In genomic region chr2:109089602-109090300, GRCh38 we compare ENCODE assay signal across 29 cellular contexts. TPM values are rescaled to one million over a fixed set of nuclear protein-coding genes. Genes with fewer than 3 reads are reported as not detected.
A peak's percentile ranks its signal among the peaks of the same experiment; 100 is the strongest.
DNase-seq lines count a peak whose midpoint lies in the region; ATAC-seq and TF ChIP-seq lines count a peak whose summit lies in the region.
"Had no signal": no experiment of that assay in that cellular context is flagged by ENCODE, and none has a peak within 500 bp of the region (broad histone marks: within the 10 kb centered on the region; RNA-seq: fewer than 3 reads in every experiment).

No MANE protein-coding gene starts in this region.

- peak overlapping the region; percentile 26; the same call in 1 of the 2 replicates for H3K4me2 ChIP-seq in BLaER1
- H3K4me2 ChIP-seq: SK-N-SH had no signal

- POLR2A ChIA-PET in naive thymus-derived CD8-positive, alpha-beta T cell (lab: Charles Lee), result interaction anchor here (0.8 kb wide), 1 partner anchor 17 kb away, joined by 4 read pairs; no protein-coding TSS in a partner anchor

- no peak overlapping the region for H3K9ac ChIP-seq in BLaER1
- H3K9ac ChIP-seq: SK-N-SH had no signal

- no peaks in the 10 kb centered on the region for H4K20me1 ChIP-seq in BLaER1

- H3K9me3 ChIP-seq in BLaER1 (peaks cover 34% of the 10 kb centered on the region), SJSA1 (replicated peaks) (no peaks in the 10 kb centered on the region; the same call in 1 of the 2 replicates)
- H3K9me3 ChIP-seq: SK-N-SH, tibial artery had no signal

- H3K36me3 ChIP-seq in BLaER1 (no peaks in the 10 kb centered on the region), SJSA1 (no peaks in the 10 kb centered on the region)
- H3K36me3 ChIP-seq: tibial artery had no signal

- H3K27me3 Mint-ChIP-seq in naive thymus-derived CD8-positive, alpha-beta T cell, result no peaks in the 10 kb centered on the region
- peaks cover 16 to 17% of the 10 kb centered on the region in 2 donors for H3K27me3 Mint-ChIP-seq in stimulated activated naive B cell treated with anti-CD40 and anti-IgM and Interleukin-4, amounts not matched to agents 10 μg/mL and 1 μg/mL and 100 μg/mL, for 72 hours
- H3K27me3 Mint-ChIP-seq: activated CD8-positive, alpha-beta T cell treated with anti-CD3 and anti-CD28 coated beads for 36 hours; activated naive CD8-positive, alpha-beta T cell treated with anti-CD3 and anti-CD28 coated beads for 36 hours; stimulated activated naive CD8-positive, alpha-beta T cell treated with anti-CD3 and anti-CD28 coated beads, Interleukin-15, Interleukin-2, amounts not matched to agents 100 ng/mL and 50 ng/mL, for 24 hours had no signal

- H3K27ac Mint-ChIP-seq in naive thymus-derived CD8-positive, alpha-beta T cell, result peak overlapping the region in 1 of 10 donors; percentile 27
- no peak overlapping the region for H3K27ac Mint-ChIP-seq in stimulated activated naive B cell treated with anti-CD40 and anti-IgM and Interleukin-4, amounts not matched to agents 10 μg/mL and 1 μg/mL and 100 μg/mL, for 72 hours
- H3K27ac Mint-ChIP-seq: activated CD8-positive, alpha-beta T cell treated with anti-CD3 and anti-CD28 coated beads for 36 hours; activated naive CD8-positive, alpha-beta T cell treated with anti-CD3 and anti-CD28 coated beads for 36 hours; CD8-positive, alpha-beta memory T cell; endodermal cell; stimulated activated naive CD8-positive, alpha-beta T cell treated with anti-CD3 and anti-CD28 coated beads, Interleukin-15, Interleukin-2, amounts not matched to agents 100 ng/mL and 50 ng/mL, for 24 hours had no signal

- H3K27me3 ChIP-seq in BLaER1 (no peaks in the 10 kb centered on the region), SJSA1 (replicated peaks) (no peaks in the 10 kb centered on the region)

- no peak overlapping the region for H3K27ac ChIP-seq in BLaER1
- H3K27ac ChIP-seq in SJSA1, result peak overlapping the region; percentile 34; the same call in 1 of the 2 replicates
- H3K27ac ChIP-seq: coronary artery, skin epidermis, tibial artery had no signal

- H3K4me1 ChIP-seq in BLaER1 (peaks cover 9% of the 10 kb centered on the region), SJSA1 (replicated peaks) (peaks cover 15% of the 10 kb centered on the region)
- H3K4me1 ChIP-seq: tibial artery had no signal

- H3K4me3 Mint-ChIP-seq in naive thymus-derived CD8-positive, alpha-beta T cell, result no peak overlapping the region
- no peak overlapping the region for H3K4me3 Mint-ChIP-seq in stimulated activated naive B cell treated with anti-CD40 and anti-IgM and Interleukin-4, amounts not matched to agents 10 μg/mL and 1 μg/mL and 100 μg/mL, for 72 hours
- H3K4me3 Mint-ChIP-seq: activated CD8-positive, alpha-beta T cell treated with anti-CD3 and anti-CD28 coated beads for 36 hours; activated naive CD8-positive, alpha-beta T cell treated with anti-CD3 and anti-CD28 coated beads for 36 hours; endodermal cell; naive B cell; stimulated activated naive CD8-positive, alpha-beta T cell treated with anti-CD3 and anti-CD28 coated beads, Interleukin-15, Interleukin-2, amounts not matched to agents 100 ng/mL and 50 ng/mL, for 24 hours had no signal

- ATAC-seq in naive thymus-derived CD8-positive, alpha-beta T cell, result no peak
- ATAC-seq in stimulated activated naive B cell treated with anti-CD40 and anti-IgM and Interleukin-4, amounts not matched to agents 10 μg/mL and 1 μg/mL and 100 μg/mL, for 72 hours (replicated peaks), result no peak
- no peak for ATAC-seq in HG03196 (IDR thresholded peaks at IDR 0.05; ENCODE audit: unreplicated experiment)
- ATAC-seq: activated CD8-positive, alpha-beta T cell treated with anti-CD3 and anti-CD28 coated beads for 36 hours; left ventricle myocardium superior had no signal

- peaks cover 0 to 27% (median 9%) of the 10 kb centered on the region in 9 donors for H3K9me3 Mint-ChIP-seq in naive thymus-derived CD8-positive, alpha-beta T cell
- H3K9me3 Mint-ChIP-seq in stimulated activated naive B cell treated with anti-CD40 and anti-IgM and Interleukin-4, amounts not matched to agents 10 μg/mL and 1 μg/mL and 100 μg/mL, for 72 hours, result peaks cover 12% of the 10 kb centered on the region in 2 donors

- H3K36me3 Mint-ChIP-seq in naive thymus-derived CD8-positive, alpha-beta T cell, result peaks cover 0 to 19% (median 10%) of the 10 kb centered on the region in 3 donors
- no peaks in the 10 kb centered on the region for H3K36me3 Mint-ChIP-seq in stimulated activated naive B cell treated with anti-CD40 and anti-IgM and Interleukin-4, amounts not matched to agents 10 μg/mL and 1 μg/mL and 100 μg/mL, for 72 hours

- peaks cover 2 to 14% (median 10%) of the 10 kb centered on the region in 4 donors for H3K4me1 Mint-ChIP-seq in naive thymus-derived CD8-positive, alpha-beta T cell
- H3K4me1 Mint-ChIP-seq in stimulated activated naive B cell treated with anti-CD40 and anti-IgM and Interleukin-4, amounts not matched to agents 10 μg/mL and 1 μg/mL and 100 μg/mL, for 72 hours, result no peaks in the 10 kb centered on the region
- H3K4me1 Mint-ChIP-seq: endodermal cell, naive B cell had no signal

- peak; percentile 15 for DNase-seq in HS-5 (ENCODE audit: low read depth)
- DNase-seq in SJSA1 (ENCODE audit: low read depth in 1 of 2, low spot score in 2 of 2), result peak; percentile 9 to 27
- peak; percentile 50 to 80 for DNase-seq in foreskin fibroblast
- no peak for DNase-seq in naive thymus-derived CD8-positive, alpha-beta T cell
- DNase-seq in GM10266 (ENCODE audit: extremely low spot score), result no peak
- no peak for DNase-seq in stimulated activated naive B cell treated with anti-CD40 and anti-IgM and Interleukin-4, amounts not matched to agents 10 μg/mL and 1 μg/mL and 100 μg/mL, for 72 hours
- DNase-seq: activated CD4-positive, CD25-positive, alpha-beta regulatory T cell treated with anti-CD3 and anti-CD28 coated beads, Interleukin-2, amount 50 U/mL, for 72 hours; activated CD8-positive, alpha-beta T cell treated with anti-CD3 and anti-CD28 coated beads for 36 hours; activated naive CD8-positive, alpha-beta T cell treated with anti-CD3 and anti-CD28 coated beads for 36 hours; activated T-cell treated with anti-CD3 and anti-CD28 coated beads for 4 hours; aorta; CD8-positive, alpha-beta memory T cell; endodermal cell; GF-D8; islet precursor cell; left ventricle myocardium superior; naive B cell; NCI-H2081; NCI-H748 treated with DMSO at 0.1 percent for 48 hours; nucleus accumbens; RPMI8226; SK-N-SH; T-helper 2 cell; tibial artery had no signal

- H3K4me3 ChIP-seq in BLaER1 (no peak overlapping the region), SJSA1 (no peak overlapping the region), foreskin fibroblast (ENCODE audit: low read depth in 1 of 2, low read length in 2 of 2) (no peak overlapping the region)
- H3K4me3 ChIP-seq: coronary artery, skin epidermis, tibial artery had no signal

- TF ChIP-seq CTCF in foreskin fibroblast (IDR thresholded peaks at IDR 0.05; ENCODE audit: low read depth, low read length), result no peak
- no peak for TF ChIP-seq CTCF in GM10266 (IDR thresholded peaks at IDR 0.05; ENCODE audit: control insufficient read depth, insufficient read depth, low read depth, missing control alignments)

RNA-seq across cellular contexts. Expression of gene SH3RF3, which starts 39.3 kb away (rescaled TPM):
- total RNA-seq in SJSA1 (2014; rRNA removed; shearing (Covaris generic)), result 3.6 and 6.1 TPM in 2 replicates
- 10 to 100 TPM; 14.9 to 15.1 TPM for total RNA-seq in naive thymus-derived CD8-positive, alpha-beta T cell
- polyA plus RNA-seq in naive thymus-derived CD8-positive, alpha-beta T cell, result 1 to 10 TPM in 2 of 3 donors, under 1 TPM in 1; 0.39 to 4.4 (median 1.4) TPM

Comparison
In these comparisons a context has a peak if more than half of its experiments do, and no peak if none do; other contexts are left out.
1. DNase-seq: peak in HS-5 (single experiment), SJSA1 (2 of 2) and foreskin fibroblast (2 of 2); none in naive thymus-derived CD8-positive, alpha-beta T cell (0 of 10), GM10266 (single experiment) and stimulated activated naive B cell treated with anti-CD40 and anti-IgM and Interleukin-4, amounts not matched to agents 10 μg/mL and 1 μg/mL and 100 μg/mL, for 72 hours (single experiment).